In genomic region chr21:25506268-25506667, GRCh38 we compare ENCODE assay signal across 15 cellular contexts.
A peak's percentile ranks its signal among the peaks of the same experiment; 100 is the strongest.
DNase-seq lines count a peak whose midpoint lies in the region; ATAC-seq, FAIRE-seq and TF ChIP-seq lines count a peak whose summit lies in the region.
"Had no signal": no experiment of that assay in that cellular context is flagged by ENCODE, and none has a peak within 500 bp of the region (broad histone marks: within the 10 kb centered on the region; RNA-seq: fewer than 3 reads in every experiment).

No MANE protein-coding gene starts in this region.

- peaks cover 79% of the 10 kb centered on the region for H3K4me1 Mint-ChIP-seq in activated CD4-positive, alpha-beta T cell treated with anti-CD3 and anti-CD28 coated beads for 36 hours
- peaks cover 51% of the 10 kb centered on the region for H3K4me1 Mint-ChIP-seq in activated T-helper 17 cell treated with anti-CD3 and anti-CD28 coated beads, Interleukin-2, amount 50 U/mL, for 72 hours

- peak overlapping the region; percentile 5 for H3K4me3 Mint-ChIP-seq in activated CD4-positive, alpha-beta T cell treated with anti-CD3 and anti-CD28 coated beads for 36 hours
- H3K4me3 Mint-ChIP-seq in activated T-helper 17 cell treated with anti-CD3 and anti-CD28 coated beads, Interleukin-2, amount 50 U/mL, for 72 hours, result peak overlapping the region; percentile 82

- H3K9me3 Mint-ChIP-seq in activated CD4-positive, alpha-beta T cell treated with anti-CD3 and anti-CD28 coated beads for 36 hours (ENCODE audit: low read depth), result peaks cover 20% of the 10 kb centered on the region
- H3K9me3 Mint-ChIP-seq in activated T-helper 17 cell treated with anti-CD3 and anti-CD28 coated beads, Interleukin-2, amount 50 U/mL, for 72 hours, result no peaks in the 10 kb centered on the region

- FAIRE-seq in GM12892 (lab: Jason Lieb, UNC), result peak; percentile 93
- FAIRE-seq: H54 had no signal

- intact Hi-C loops in activated CD4-positive, alpha-beta T cell treated with anti-CD3 and anti-CD28 coated beads for 36 hours (cut with DNase I, micrococcal nuclease), result no loop called here

- no peaks in the 10 kb centered on the region for H3K27me3 Mint-ChIP-seq in activated CD4-positive, alpha-beta T cell treated with anti-CD3 and anti-CD28 coated beads for 36 hours
- no peaks in the 10 kb centered on the region for H3K27me3 Mint-ChIP-seq in activated T-helper 17 cell treated with anti-CD3 and anti-CD28 coated beads, Interleukin-2, amount 50 U/mL, for 72 hours

- peak overlapping the region; percentile 22 for H3K27ac Mint-ChIP-seq in activated CD4-positive, alpha-beta T cell treated with anti-CD3 and anti-CD28 coated beads for 36 hours
- H3K27ac Mint-ChIP-seq in activated T-helper 17 cell treated with anti-CD3 and anti-CD28 coated beads, Interleukin-2, amount 50 U/mL, for 72 hours, result peak overlapping the region; percentile 78

- no peak for DNase-seq in activated CD4-positive, alpha-beta T cell treated with anti-CD3 and anti-CD28 coated beads for 36 hours
- DNase-seq in activated CD4-positive, alpha-beta T cell treated with anti-CD3 and anti-CD28 coated beads, Interleukin-2, amount 50 U/mL, for 48 hours, result no peak
- DNase-seq in AML-193 (lab: John Stamatoyannopoulos, UW), result peak; percentile 4 to 5
- DNase-seq in GM12892 (ENCODE audit: insufficient read length), result no peak
- no peak for DNase-seq in hepatic stellate cell (ENCODE audit: low spot score)
- DNase-seq in HUDEP-2 (lab: John Stamatoyannopoulos, UW; ENCODE audit: unreplicated experiment in 76 of 76), result no peak
- DNase-seq: GF-D8; Karpas-422; MM.1S; NCI-H187 treated with DMSO at 0.1 percent for 48 hours; NK-92 treated with Interleukin-12 subunit alpha and Interleukin-12 subunit beta, amount 100 ng/mL, for 24 hours; SJCRH30 had no signal

- CTCF ChIA-PET in activated CD4-positive, alpha-beta T cell treated with anti-CD3 and anti-CD28 coated beads for 36 hours (lab: Charles Lee), result interaction anchor here (0.7 to 3.3 kb wide), 10 partner anchors 9 to 113 kb away, joined by 3 to 26 read pairs (median 4); no protein-coding TSS in a partner anchor

- peaks cover 49% of the 10 kb centered on the region for H3K36me3 Mint-ChIP-seq in activated CD4-positive, alpha-beta T cell treated with anti-CD3 and anti-CD28 coated beads for 36 hours (ENCODE audit: low read depth)
- H3K36me3 Mint-ChIP-seq in activated T-helper 17 cell treated with anti-CD3 and anti-CD28 coated beads, Interleukin-2, amount 50 U/mL, for 72 hours (ENCODE audit: low read depth), result peaks cover 33% of the 10 kb centered on the region

- no peak for TF ChIP-seq POLR2A in GM12892 (IDR thresholded peaks at IDR 0.05; ENCODE audit: low read depth, low read length)
- TF ChIP-seq POLR2A in GM18505 (IDR thresholded peaks at IDR 0.05; ENCODE audit: borderline replicate concordance, extremely low read depth, insufficient read depth, insufficient read length), result no peak

- POLR2A ChIA-PET in activated CD4-positive, alpha-beta T cell treated with anti-CD3 and anti-CD28 coated beads for 36 hours (lab: Charles Lee), result interaction anchor here (2.1 kb wide), 1 partner anchor 58 kb away, joined by 5 read pairs; no protein-coding TSS in a partner anchor

- no peak for ATAC-seq in activated CD4-positive, alpha-beta T cell treated with anti-CD3 and anti-CD28 coated beads for 36 hours
- ATAC-seq in activated T-helper 17 cell treated with anti-CD3 and anti-CD28 coated beads, Interleukin-2, amount 50 U/mL, for 72 hours (replicated peaks), result no peak
- ATAC-seq in GM18505 (IDR thresholded peaks at IDR 0.05; ENCODE audit: unreplicated experiment), result no peak

Comparison
In these comparisons a context has a peak if more than half of its experiments do, and no peak if none do; other contexts are left out.
1. DNase-seq: peak in AML-193 (2 of 2); none in activated CD4-positive, alpha-beta T cell treated with anti-CD3 and anti-CD28 coated beads for 36 hours (single experiment), activated CD4-positive, alpha-beta T cell treated with anti-CD3 and anti-CD28 coated beads, Interleukin-2, amount 50 U/mL, for 48 hours (0 of 2), GM12892 (single experiment), hepatic stellate cell (single experiment) and HUDEP-2 (0 of 76).